In the genomic region with DNA sequence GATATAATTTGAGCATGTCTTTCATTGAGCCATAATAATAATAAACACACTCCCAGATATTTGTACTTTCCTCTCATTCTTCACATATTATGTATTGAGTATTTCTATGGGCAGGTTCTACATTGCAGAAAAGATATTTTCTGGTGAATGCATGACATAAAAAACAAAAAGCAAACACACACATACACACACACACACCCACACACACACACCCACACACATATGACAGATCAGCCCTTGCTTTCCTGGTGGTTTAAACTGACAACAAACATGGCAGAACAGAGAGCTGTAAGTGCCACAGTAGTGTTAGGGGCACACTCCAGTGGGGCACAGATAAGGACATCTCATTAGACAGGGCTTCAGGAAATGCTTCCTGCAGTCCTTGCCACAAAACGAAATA, we compare ENCODE assay signal across 9 cellular contexts.
"Had no signal": no experiment of that assay in that cellular context is flagged by ENCODE, and none has a peak within 500 bp of the region (broad histone marks: within the 10 kb centered on the region; RNA-seq: fewer than 3 reads in every experiment).

No MANE protein-coding gene starts in this region.

- DNase-seq: GM23248, GOT3, H7, KG1 had no signal

- H3K4me3 Mint-ChIP-seq: IgD-negative memory B cell had no signal

- H3K9me3 ChIP-seq: HAP-1 had no signal

- ATAC-seq: HCT116, HepG2 had no signal

- H3K4me3 ChIP-seq: GM23248, HAP-1 had no signal

- H3K9ac ChIP-seq: GM23248 had no signal

- H3K36me3 Mint-ChIP-seq: IgD-negative memory B cell had no signal

- FAIRE-seq: HepG2 had no signal

- H3K4me1 ChIP-seq: HAP-1 had no signal

- H3K27ac ChIP-seq: GM23248, HL-60 had no signal

- H3K9me3 Mint-ChIP-seq: IgD-negative memory B cell had no signal

- H3K36me3 ChIP-seq: HAP-1 had no signal

- H3K4me1 Mint-ChIP-seq: IgD-negative memory B cell had no signal
